ENCODE assay signal across 8 cellular contexts in genomic region chr6:43667245-43668150, GRCh38. TPM values are rescaled to one million over a fixed set of nuclear protein-coding genes. Genes with fewer than 3 reads are reported as not detected.
DNase-seq lines count a peak whose midpoint lies in the region; ATAC-seq, FAIRE-seq and TF ChIP-seq lines count a peak whose summit lies in the region.

No MANE protein-coding gene starts in this region.

- TF ChIP-seq CTCF in heart left ventricle (IDR thresholded peaks at IDR 0.05), result peak; percentile 89 to 98 (median 94)
- TF ChIP-seq CTCF in prostate gland (IDR thresholded peaks at IDR 0.05), result peak; percentile 81 to 96 (median 91)

- H3K36me3 ChIP-seq in BLaER1 (peaks cover 40% of the 10 kb centered on the region), adipocyte (ENCODE audit: control insufficient read depth, insufficient read depth, low read length, severe bottlenecking) (peaks cover 11% of the 10 kb centered on the region), heart left ventricle (peaks cover 0 to 25% (median 22%) of the 10 kb centered on the region in 9 donors), prostate gland (no peaks in the 10 kb centered on the region)

- FAIRE-seq in urothelium cell line (lab: Jason Lieb, UNC), result peak; percentile 65

- DNase-seq in NCI-H128 (lab: John Stamatoyannopoulos, UW; ENCODE audit: unreplicated experiment) (peak; percentile 88), T follicular helper cell (ENCODE audit: low read depth) (peak; percentile 73), adipocyte (ENCODE audit: low read depth) (peak; percentile 86), heart left ventricle (peak; percentile 75 to 89 (median 81)), prostate gland (ENCODE audit: low spot score) (peak; percentile 77), urothelium cell line (ENCODE audit: low spot score) (peak; percentile 87)

- no peak for TF ChIP-seq POLR2A in heart left ventricle (IDR thresholded peaks at IDR 0.05)
- no peak for TF ChIP-seq POLR2A in prostate gland (IDR thresholded peaks at IDR 0.05)

- H3K27me3 ChIP-seq in BLaER1 (no peaks in the 10 kb centered on the region), adipocyte (replicated peaks; ENCODE audit: control insufficient read depth, insufficient read depth, low read length) (no peaks in the 10 kb centered on the region), heart left ventricle (no peaks in the 10 kb centered on the region), prostate gland (replicated peaks; ENCODE audit: insufficient read depth) (no peaks in the 10 kb centered on the region)

- peak overlapping the region; percentile 55; the same call in 1 of the 2 replicates for H3K9ac ChIP-seq in BLaER1
- no peak overlapping the region for H3K9ac ChIP-seq in adipocyte (ENCODE audit: low read length)

- peak overlapping the region; percentile 73 for H3K4me2 ChIP-seq in BLaER1

- H3K27ac ChIP-seq in BLaER1 (no peak overlapping the region), heart left ventricle (peak overlapping the region; percentile 11 to 87 (median 69)), prostate gland (peak overlapping the region; percentile 33 to 73)

- intact Hi-C loops in heart left ventricle (cut with DNase I), result loop anchor here (1.0 to 10.0 kb wide), 18 partner anchors 55 to 412 kb away; partner anchors contain the start of gene VEGFA (in 3 of the 10)
- intact Hi-C loops in prostate gland (cut with DNase I), result loop anchor here (2.0 to 5.0 kb wide), 2 partner anchors 100 to 411 kb away; no protein-coding TSS in a partner anchor

- ATAC-seq in GM21529 (IDR thresholded peaks at IDR 0.05; ENCODE audit: unreplicated experiment) (peak; percentile 41), heart left ventricle (peak; percentile 39 to 71 (median 52))

- H3K9me3 ChIP-seq in BLaER1, result no peaks in the 10 kb centered on the region
- no peaks in the 10 kb centered on the region for H3K9me3 ChIP-seq in adipocyte (ENCODE audit: control insufficient read depth, low read length)
- H3K9me3 ChIP-seq in heart left ventricle, result no peaks in the 10 kb centered on the region
- H3K9me3 ChIP-seq in prostate gland, result no peaks in the 10 kb centered on the region

- peaks cover 6% of the 10 kb centered on the region; the same call in 1 of the 2 replicates for H4K20me1 ChIP-seq in BLaER1

- H3K4me1 ChIP-seq in BLaER1 (peaks cover 11% of the 10 kb centered on the region), adipocyte (ENCODE audit: control insufficient read depth, insufficient read depth, low read length) (peaks cover 52% of the 10 kb centered on the region), heart left ventricle (peaks cover 11 to 47% (median 37%) of the 10 kb centered on the region in 12 donors), prostate gland (replicated peaks) (peaks cover 15% of the 10 kb centered on the region)

- 0 out of 2 replicates have a peak overlapping the region, but pooled peaks have one; percentile 35 for H3K4me3 ChIP-seq in BLaER1
- H3K4me3 ChIP-seq in adipocyte (ENCODE audit: low read length), result no peak overlapping the region
- H3K4me3 ChIP-seq in heart left ventricle, result peak overlapping the region in 2 of 12 donors; percentile 13 to 24
- no peak overlapping the region for H3K4me3 ChIP-seq in prostate gland

- WGBS in heart left ventricle, 4 donors, result 12 to 15% (median 13%) methylated on average over 15 to 16 of the region's 16 CpGs
- whole genome bisulfite sequencing in prostate gland, result 9% methylated on average over 16 of the region's 16 CpGs

RNA-seq across cellular contexts. Expression of gene MRPS18A, which starts 20.1 kb away (rescaled TPM):
- total RNA-seq in heart left ventricle (10 to 100 TPM; 37.4 to 66.1 (median 39.1) TPM), prostate gland (10 to 100 TPM; 56.6 to 56.9 TPM)
- 100 to 1,000 TPM in 1 of 2 donors, 10 to 100 TPM in 1; 55.3 to 105 TPM for polyA plus RNA-seq in heart left ventricle

RNA-seq across cellular contexts. Expression of gene RSPH9, which starts 22.7 kb away (rescaled TPM):
- total RNA-seq in heart left ventricle (under 1 TPM in 6 of 9 donors, not detected in 3; 0.09 to 0.18 (median 0.14) TPM), prostate gland (1 to 10 TPM in 1 of 2 donors, under 1 TPM in 1; 0.23 to 1.9 TPM)
- under 1 TPM; 0.29 to 0.50 TPM for polyA plus RNA-seq in heart left ventricle

RNA-seq across cellular contexts. Expression of gene MAD2L1BP, which starts 31.9 kb away (rescaled TPM):
- total RNA-seq in heart left ventricle (10 to 100 TPM; 24.5 to 33.7 (median 26.6) TPM), prostate gland (10 to 100 TPM; 24.9 to 46.8 TPM)
- 10 to 100 TPM; 19.8 to 38.6 TPM for polyA plus RNA-seq in heart left ventricle

RNA-seq across cellular contexts. Expression of gene GTPBP2, which starts 38.4 kb away (rescaled TPM):
- total RNA-seq in heart left ventricle (10 to 100 TPM; 16.6 to 37.1 (median 26.1) TPM), prostate gland (10 to 100 TPM; 22.4 to 54.9 TPM)
- 10 to 100 TPM; 24.1 to 37.0 TPM for polyA plus RNA-seq in heart left ventricle
